Comparison of ENCODE assay signal across 1 cellular context in genomic region chr2:109945362-109945761, GRCh38. TPM values are rescaled to one million over a fixed set of nuclear protein-coding genes. Genes with fewer than 3 reads are reported as not detected.
"Had no signal": no experiment of that assay in that cellular context is flagged by ENCODE, and none has a peak within 500 bp of the region (broad histone marks: within the 10 kb centered on the region; RNA-seq: fewer than 3 reads in every experiment).

No MANE protein-coding gene starts in this region.

RNA-seq across cellular contexts. Expression of gene LIMS3, which starts 46.9 kb away (rescaled TPM):
- total RNA-seq: activated T-helper 2 cell treated with anti-CD3 and anti-CD28 coated beads, Interferon-gamma antibody, Interleukin-2, Interleukin-4, amounts not matched to agents 10 μg/mL and 5 μg/mL and 100 μg/mL, durations not matched to agents 14 hours and 24 hours and 36 hours had no signal
